In genomic region chr19:17836530-17836929, GRCh38 we compare ENCODE assay signal across 20 cellular contexts. TPM values are rescaled to one million over a fixed set of nuclear protein-coding genes. Genes with fewer than 3 reads are reported as not detected.
DNase-seq lines count a peak whose midpoint lies in the region; ATAC-seq lines count a peak whose summit lies in the region.
"Had no signal": no experiment of that assay in that cellular context is flagged by ENCODE, and none has a peak within 500 bp of the region (broad histone marks: within the 10 kb centered on the region; RNA-seq: fewer than 3 reads in every experiment).

No MANE protein-coding gene starts in this region.

- H3K4me1 Mint-ChIP-seq in activated naive CD4-positive, alpha-beta T cell treated with anti-CD3 and anti-CD28 coated beads, Interleukin-2, amount 50 U/mL, for 24 hours, result peaks cover 17% of the 10 kb centered on the region
- H3K4me1 Mint-ChIP-seq in activated T-helper 17 cell treated with anti-CD3 and anti-CD28 coated beads, Interleukin-2, amount 50 U/mL, for 72 hours, result peaks cover 17% of the 10 kb centered on the region
- H3K4me1 Mint-ChIP-seq in natural killer cell treated with Interleukin-12 subunit alpha and Interleukin-12 subunit beta and Interleukin-15 and Interleukin-18, amount 100 ng/mL, for 72 hours (ENCODE audit: low read depth in 2 of 2), result peaks cover 18 to 28% of the 10 kb centered on the region in 2 donors

- no peaks in the 10 kb centered on the region for H3K9me3 Mint-ChIP-seq in activated naive CD4-positive, alpha-beta T cell treated with anti-CD3 and anti-CD28 coated beads, Interleukin-2, amount 50 U/mL, for 24 hours
- H3K9me3 Mint-ChIP-seq in activated T-helper 17 cell treated with anti-CD3 and anti-CD28 coated beads, Interleukin-2, amount 50 U/mL, for 72 hours, result no peaks in the 10 kb centered on the region
- H3K9me3 Mint-ChIP-seq in natural killer cell treated with Interleukin-12 subunit alpha and Interleukin-12 subunit beta and Interleukin-15 and Interleukin-18, amount 100 ng/mL, for 72 hours, result no peaks in the 10 kb centered on the region
- H3K9me3 Mint-ChIP-seq: neural progenitor cell had no signal

- peak overlapping the region; percentile 68 for H3K27ac Mint-ChIP-seq in activated naive CD4-positive, alpha-beta T cell treated with anti-CD3 and anti-CD28 coated beads, Interleukin-2, amount 50 U/mL, for 24 hours
- H3K27ac Mint-ChIP-seq in activated T-helper 17 cell treated with anti-CD3 and anti-CD28 coated beads, Interleukin-2, amount 50 U/mL, for 72 hours, result peak overlapping the region; percentile 30
- peak overlapping the region; percentile 30 to 45 for H3K27ac Mint-ChIP-seq in natural killer cell treated with Interleukin-12 subunit alpha and Interleukin-12 subunit beta and Interleukin-15 and Interleukin-18, amount 100 ng/mL, for 72 hours
- H3K27ac Mint-ChIP-seq: neural progenitor cell had no signal

- no peak overlapping the region for H3K4me3 Mint-ChIP-seq in activated naive CD4-positive, alpha-beta T cell treated with anti-CD3 and anti-CD28 coated beads, Interleukin-2, amount 50 U/mL, for 24 hours
- H3K4me3 Mint-ChIP-seq in activated T-helper 17 cell treated with anti-CD3 and anti-CD28 coated beads, Interleukin-2, amount 50 U/mL, for 72 hours, result no peak overlapping the region
- H3K4me3 Mint-ChIP-seq in natural killer cell treated with Interleukin-12 subunit alpha and Interleukin-12 subunit beta and Interleukin-15 and Interleukin-18, amount 100 ng/mL, for 72 hours, result no peak overlapping the region
- H3K4me3 Mint-ChIP-seq: activated CD8-positive, alpha-beta memory T cell treated with anti-CD3 and anti-CD28 coated beads, Interleukin-2, amount 10 ng/mL, durations not matched to agents 7 days and 5 days; neural progenitor cell had no signal

- no peak for ATAC-seq in activated T-helper 17 cell treated with anti-CD3 and anti-CD28 coated beads, Interleukin-2, amount 50 U/mL, for 72 hours (replicated peaks)
- ATAC-seq in natural killer cell treated with Interleukin-12 subunit alpha and Interleukin-12 subunit beta and Interleukin-15 and Interleukin-18, amount 100 ng/mL, for 72 hours, result no peak
- ATAC-seq: activated CD8-positive, alpha-beta memory T cell treated with anti-CD3 and anti-CD28 coated beads, Interleukin-2, amount 10 ng/mL, durations not matched to agents 7 days and 5 days had no signal

- no peaks in the 10 kb centered on the region for H3K27me3 Mint-ChIP-seq in activated naive CD4-positive, alpha-beta T cell treated with anti-CD3 and anti-CD28 coated beads, Interleukin-2, amount 50 U/mL, for 24 hours
- no peaks in the 10 kb centered on the region for H3K27me3 Mint-ChIP-seq in activated T-helper 17 cell treated with anti-CD3 and anti-CD28 coated beads, Interleukin-2, amount 50 U/mL, for 72 hours
- no peaks in the 10 kb centered on the region for H3K27me3 Mint-ChIP-seq in natural killer cell treated with Interleukin-12 subunit alpha and Interleukin-12 subunit beta and Interleukin-15 and Interleukin-18, amount 100 ng/mL, for 72 hours
- H3K27me3 Mint-ChIP-seq: activated CD8-positive, alpha-beta memory T cell treated with anti-CD3 and anti-CD28 coated beads, Interleukin-2, amount 10 ng/mL, durations not matched to agents 7 days and 5 days; CD4-positive, CD25-positive, alpha-beta regulatory T cell had no signal

- no peak for DNase-seq in activated naive CD4-positive, alpha-beta T cell (lab: John Stamatoyannopoulos, UW)
- DNase-seq in natural killer cell treated with Interleukin-12 subunit alpha and Interleukin-12 subunit beta and Interleukin-15 and Interleukin-18, amount 100 ng/mL, for 72 hours (ENCODE audit: low spot score), result no peak
- DNase-seq in dedifferentiated amniotic fluid mesenchymal stem cell (ENCODE audit: extremely low spot score) (no peak), NCI-H2196 (lab: John Stamatoyannopoulos, UW; ENCODE audit: unreplicated experiment) (no peak)
- DNase-seq: activated CD8-positive, alpha-beta memory T cell treated with anti-CD3 and anti-CD28 coated beads, Interleukin-2, amount 10 ng/mL, durations not matched to agents 7 days and 5 days; CD4-positive, CD25-positive, alpha-beta regulatory T cell; DMS79; erythroblast; Kasumi-1; NCI-H1092; NCI-H524 treated with DMSO at 0.1 percent for 48 hours; spleen; stimulated activated CD8-positive, alpha-beta memory T cell treated with anti-CD3 and anti-CD28 coated beads, Interleukin-4, amount 100 ng/mL, for 48 hours; substantia nigra had no signal

- H3K36me3 Mint-ChIP-seq in activated naive CD4-positive, alpha-beta T cell treated with anti-CD3 and anti-CD28 coated beads, Interleukin-2, amount 50 U/mL, for 24 hours, result peaks cover 20% of the 10 kb centered on the region
- peaks cover 99% of the 10 kb centered on the region for H3K36me3 Mint-ChIP-seq in activated T-helper 17 cell treated with anti-CD3 and anti-CD28 coated beads, Interleukin-2, amount 50 U/mL, for 72 hours (ENCODE audit: low read depth)
- peaks cover 32% of the 10 kb centered on the region for H3K36me3 Mint-ChIP-seq in natural killer cell treated with Interleukin-12 subunit alpha and Interleukin-12 subunit beta and Interleukin-15 and Interleukin-18, amount 100 ng/mL, for 72 hours
- H3K36me3 Mint-ChIP-seq: neural progenitor cell had no signal

RNA-seq across cellular contexts. Expression of gene JAK3, which starts 11.3 kb away (rescaled TPM):
- total RNA-seq in activated T-helper 17 cell treated with anti-CD3 and anti-CD28 coated beads, Interleukin-2, amount 50 U/mL, for 72 hours, result 100 to 1,000 TPM; 186 to 250 TPM
- total RNA-seq in natural killer cell treated with Interleukin-12 subunit alpha and Interleukin-12 subunit beta and Interleukin-15 and Interleukin-18, amount 100 ng/mL, for 72 hours, result 100 to 1,000 TPM; 184 to 195 TPM

RNA-seq across cellular contexts. Expression of gene INSL3, which starts 15.2 kb away (rescaled TPM):
- 1 to 10 TPM; 7.6 to 8.3 TPM for total RNA-seq in activated T-helper 17 cell treated with anti-CD3 and anti-CD28 coated beads, Interleukin-2, amount 50 U/mL, for 72 hours
- 10 to 100 TPM in 1 of 2 donors, 1 to 10 TPM in 1; 9.1 to 12.0 TPM for total RNA-seq in natural killer cell treated with Interleukin-12 subunit alpha and Interleukin-12 subunit beta and Interleukin-15 and Interleukin-18, amount 100 ng/mL, for 72 hours
- total RNA-seq: dermis microvascular lymphatic vessel endothelial cell, frontal cortex, HT-29 had no signal

RNA-seq across cellular contexts. Expression of gene RPL18A, which starts 23.2 kb away (rescaled TPM):
- total RNA-seq in activated T-helper 17 cell treated with anti-CD3 and anti-CD28 coated beads, Interleukin-2, amount 50 U/mL, for 72 hours, result 1,000 to 10,000 TPM; 2,920 to 3,543 TPM
- 1,000 to 10,000 TPM; 1,379 to 1,604 TPM for total RNA-seq in natural killer cell treated with Interleukin-12 subunit alpha and Interleukin-12 subunit beta and Interleukin-15 and Interleukin-18, amount 100 ng/mL, for 72 hours

RNA-seq across cellular contexts. Expression of gene SLC5A5, which starts 35.2 kb away (rescaled TPM):
- 1 to 10 TPM in 1 of 2 donors, under 1 TPM in 1; 0.65 to 1.4 TPM for total RNA-seq in activated T-helper 17 cell treated with anti-CD3 and anti-CD28 coated beads, Interleukin-2, amount 50 U/mL, for 72 hours
- under 1 TPM; 0.57 to 0.89 TPM for total RNA-seq in natural killer cell treated with Interleukin-12 subunit alpha and Interleukin-12 subunit beta and Interleukin-15 and Interleukin-18, amount 100 ng/mL, for 72 hours
- total RNA-seq: dermis microvascular lymphatic vessel endothelial cell, HT-29 had no signal

RNA-seq across cellular contexts. Expression of gene B3GNT3, which starts 41.6 kb away (rescaled TPM):
- 1 to 10 TPM in 1 of 2 donors, not detected in 1; 1.2 TPM for total RNA-seq in activated T-helper 17 cell treated with anti-CD3 and anti-CD28 coated beads, Interleukin-2, amount 50 U/mL, for 72 hours
- total RNA-seq in natural killer cell treated with Interleukin-12 subunit alpha and Interleukin-12 subunit beta and Interleukin-15 and Interleukin-18, amount 100 ng/mL, for 72 hours, result not detected
- total RNA-seq: activated CD8-positive, alpha-beta memory T cell treated with anti-CD3 and anti-CD28 coated beads, Interleukin-2, amount 10 ng/mL, durations not matched to agents 7 days and 5 days; frontal cortex had no signal
